ENCODE assay signal across 8 cellular contexts in the genomic region with DNA sequence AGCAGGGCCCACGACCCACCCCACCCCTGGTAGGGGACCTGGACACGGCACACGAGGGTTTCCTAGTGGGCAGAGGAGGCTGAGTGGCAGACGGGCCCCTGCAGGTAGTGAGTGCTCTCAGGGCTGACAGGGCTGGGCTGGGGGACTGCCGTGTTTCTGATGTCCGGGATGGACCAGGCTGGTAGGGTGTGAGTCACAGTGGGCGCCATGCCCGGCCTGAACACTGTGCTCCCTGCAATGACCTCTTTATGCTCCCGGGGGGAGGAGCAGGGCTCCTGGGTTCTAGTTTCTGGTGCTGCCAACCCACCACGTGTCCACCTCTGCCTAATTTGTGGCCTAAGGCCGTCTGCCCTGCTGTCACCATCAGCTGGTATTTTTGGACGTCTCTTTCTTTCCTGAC. TPM values are rescaled to one million over a fixed set of nuclear protein-coding genes. Genes with fewer than 3 reads are reported as not detected.
A peak's percentile ranks its signal among the peaks of the same experiment; 100 is the strongest.
DNase-seq lines count a peak whose midpoint lies in the region; ATAC-seq and TF ChIP-seq lines count a peak whose summit lies in the region.

No MANE protein-coding gene starts in this region.

- no peaks in the 10 kb centered on the region for H3K9me3 ChIP-seq in suprapubic skin

- CTCF ChIA-PET in activated naive CD4-positive, alpha-beta T cell treated with anti-CD3 and anti-CD28 coated beads, Interleukin-2, amount 10 ng/mL, durations not matched to agents 7 days and 5 days (lab: Charles Lee), result interaction anchor here (1.0 kb wide), 1 partner anchor 39 kb away, joined by 3 read pairs; no protein-coding TSS in a partner anchor

- no peak for ATAC-seq in GM21825 (IDR thresholded peaks at IDR 0.05; ENCODE audit: unreplicated experiment)

- peaks cover 27% of the 10 kb centered on the region for H3K27me3 Mint-ChIP-seq in activated naive CD4-positive, alpha-beta T cell treated with anti-CD3 and anti-CD28 coated beads, Interleukin-2, amount 50 U/mL, for 24 hours
- H3K27me3 Mint-ChIP-seq in activated naive CD4-positive, alpha-beta T cell treated with anti-CD3 and anti-CD28 coated beads, Interleukin-2, amount 10 ng/mL, durations not matched to agents 7 days and 5 days, result peaks cover 87% of the 10 kb centered on the region

- no peak for TF ChIP-seq CTCF in kidney epithelial cell (IDR thresholded peaks at IDR 0.05; ENCODE audit: insufficient read depth, low read length, poor library complexity, severe bottlenecking)
- TF ChIP-seq CTCF in suprapubic skin (IDR thresholded peaks at IDR 0.05), result no peak

- TF ChIP-seq POLR2A in suprapubic skin (IDR thresholded peaks at IDR 0.05), result no peak

- H3K27me3 ChIP-seq in kidney epithelial cell (ENCODE audit: control insufficient read depth, insufficient read depth, low read length) (no peaks in the 10 kb centered on the region), suprapubic skin (no peaks in the 10 kb centered on the region)

- peaks cover 17% of the 10 kb centered on the region for H3K4me1 Mint-ChIP-seq in activated naive CD4-positive, alpha-beta T cell treated with anti-CD3 and anti-CD28 coated beads, Interleukin-2, amount 50 U/mL, for 24 hours
- H3K4me1 Mint-ChIP-seq in activated naive CD4-positive, alpha-beta T cell treated with anti-CD3 and anti-CD28 coated beads, Interleukin-2, amount 10 ng/mL, durations not matched to agents 7 days and 5 days, result peaks cover 13% of the 10 kb centered on the region

- H3K4me3 Mint-ChIP-seq in activated naive CD4-positive, alpha-beta T cell treated with anti-CD3 and anti-CD28 coated beads, Interleukin-2, amount 50 U/mL, for 24 hours, result peak overlapping the region; percentile 49
- H3K4me3 Mint-ChIP-seq in activated naive CD4-positive, alpha-beta T cell treated with anti-CD3 and anti-CD28 coated beads, Interleukin-2, amount 10 ng/mL, durations not matched to agents 7 days and 5 days, result no peak overlapping the region

- H3K9me3 Mint-ChIP-seq in activated naive CD4-positive, alpha-beta T cell treated with anti-CD3 and anti-CD28 coated beads, Interleukin-2, amount 50 U/mL, for 24 hours, result no peaks in the 10 kb centered on the region
- H3K9me3 Mint-ChIP-seq in activated naive CD4-positive, alpha-beta T cell treated with anti-CD3 and anti-CD28 coated beads, Interleukin-2, amount 10 ng/mL, durations not matched to agents 7 days and 5 days, result no peaks in the 10 kb centered on the region

- H3K36me3 ChIP-seq in kidney epithelial cell (ENCODE audit: control insufficient read depth, insufficient read depth, low read length) (no peaks in the 10 kb centered on the region), suprapubic skin (peaks cover 17% of the 10 kb centered on the region)

- H3K4me1 ChIP-seq in suprapubic skin, result peaks cover 73% of the 10 kb centered on the region

- H3K4me3 ChIP-seq in kidney epithelial cell (ENCODE audit: low read depth, low read length) (peak overlapping the region; percentile 50), suprapubic skin (peak overlapping the region; percentile 60)

- H3K36me3 Mint-ChIP-seq in activated naive CD4-positive, alpha-beta T cell treated with anti-CD3 and anti-CD28 coated beads, Interleukin-2, amount 50 U/mL, for 24 hours, result no peaks in the 10 kb centered on the region
- H3K36me3 Mint-ChIP-seq in activated naive CD4-positive, alpha-beta T cell treated with anti-CD3 and anti-CD28 coated beads, Interleukin-2, amount 10 ng/mL, durations not matched to agents 7 days and 5 days, result no peaks in the 10 kb centered on the region

- H3K27ac Mint-ChIP-seq in activated naive CD4-positive, alpha-beta T cell treated with anti-CD3 and anti-CD28 coated beads, Interleukin-2, amount 50 U/mL, for 24 hours, result no peak overlapping the region
- H3K27ac Mint-ChIP-seq in activated naive CD4-positive, alpha-beta T cell treated with anti-CD3 and anti-CD28 coated beads, Interleukin-2, amount 10 ng/mL, durations not matched to agents 7 days and 5 days, result no peak overlapping the region

- H3K27ac ChIP-seq in suprapubic skin, result peak overlapping the region; percentile 73

- 29% methylated on average over 10 of the region's 12 CpGs for WGBS in suprapubic skin

- TF ChIP-seq EP300 in suprapubic skin (IDR thresholded peaks at IDR 0.05), result no peak

- no peak for DNase-seq in activated naive CD4-positive, alpha-beta T cell treated with anti-CD3 and anti-CD28 coated beads, Interleukin-2, amount 10 ng/mL, durations not matched to agents 7 days and 5 days
- DNase-seq in cerebellar cortex (ENCODE audit: low spot score) (peak; percentile 65), kidney epithelial cell (ENCODE audit: low read depth) (no peak), suprapubic skin (ENCODE audit: low spot score in 2 of 2) (peak in 1 of 2 donors; percentile 88)
- no peak for DNase-seq in activated CD8-positive, alpha-beta memory T cell treated with anti-CD3 and anti-CD28 coated beads, Interleukin-2, amount 50 U/mL, for 48 hours
- no peak for DNase-seq in activated T-cell treated with anti-CD3 and anti-CD28 coated beads, Interleukin-2, amount 50 U/mL, for 48 hours

RNA-seq across cellular contexts. Expression of a gene that starts 26.3 kb away (rescaled TPM):
- total RNA-seq in kidney epithelial cell (52.8 and 65.6 TPM in 2 replicates), suprapubic skin (100 to 1,000 TPM in 3 of 4 donors, 10 to 100 TPM in 1; 94.8 to 149 (median 121) TPM)
